1 cellular context compared by ENCODE assay signal in the genomic region with DNA sequence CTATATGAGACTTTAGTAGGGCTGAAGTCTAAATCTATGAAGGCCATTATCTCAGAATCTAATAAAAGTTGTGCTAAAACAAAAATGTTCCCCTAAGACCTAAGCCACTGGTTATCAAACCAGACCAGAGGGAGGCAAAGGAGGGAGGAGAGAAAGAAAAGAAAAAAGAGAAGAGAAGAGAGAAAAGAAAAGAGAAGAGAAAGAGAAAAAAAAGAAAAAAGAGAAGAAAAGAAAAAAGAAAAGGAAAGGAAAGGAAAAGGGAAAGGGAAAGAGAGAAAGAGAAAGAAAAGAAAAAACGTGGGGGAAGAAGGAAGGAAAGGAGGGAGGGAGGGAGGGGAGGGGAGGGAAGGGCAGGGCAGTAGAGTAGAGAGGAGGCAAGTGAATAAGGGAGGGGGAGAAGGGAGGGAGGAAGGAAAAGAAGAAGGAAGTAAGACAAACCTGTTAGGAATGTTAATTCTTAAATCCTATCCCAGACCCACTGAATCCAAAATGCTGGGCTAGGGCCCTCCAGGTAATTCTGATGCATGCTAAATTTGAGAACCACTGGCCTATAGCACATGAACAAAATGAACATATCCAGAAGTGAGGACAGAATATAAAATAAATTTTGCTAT.
TF ChIP-seq lines count a peak whose summit lies in the region.

No MANE protein-coding gene starts in this region.

TF ChIP-seq in WTC11, 78 proteins besides CTCF, POLR2A, EP300 and RAD21:
- TF ChIP-seq, protein P1, sequence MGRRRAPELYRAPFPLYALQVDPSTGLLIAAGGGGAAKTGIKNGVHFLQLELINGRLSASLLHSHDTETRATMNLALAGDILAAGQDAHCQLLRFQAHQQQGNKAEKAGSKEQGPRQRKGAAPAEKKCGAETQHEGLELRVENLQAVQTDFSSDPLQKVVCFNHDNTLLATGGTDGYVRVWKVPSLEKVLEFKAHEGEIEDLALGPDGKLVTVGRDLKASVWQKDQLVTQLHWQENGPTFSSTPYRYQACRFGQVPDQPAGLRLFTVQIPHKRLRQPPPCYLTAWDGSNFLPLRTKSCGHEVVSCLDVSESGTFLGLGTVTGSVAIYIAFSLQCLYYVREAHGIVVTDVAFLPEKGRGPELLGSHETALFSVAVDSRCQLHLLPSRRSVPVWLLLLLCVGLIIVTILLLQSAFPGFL (CRISPR knock-in tag; IDR thresholded peaks at IDR 0.05; ENCODE audit: borderline replicate concordance), result no peak
- TF ChIP-seq, protein P2, sequence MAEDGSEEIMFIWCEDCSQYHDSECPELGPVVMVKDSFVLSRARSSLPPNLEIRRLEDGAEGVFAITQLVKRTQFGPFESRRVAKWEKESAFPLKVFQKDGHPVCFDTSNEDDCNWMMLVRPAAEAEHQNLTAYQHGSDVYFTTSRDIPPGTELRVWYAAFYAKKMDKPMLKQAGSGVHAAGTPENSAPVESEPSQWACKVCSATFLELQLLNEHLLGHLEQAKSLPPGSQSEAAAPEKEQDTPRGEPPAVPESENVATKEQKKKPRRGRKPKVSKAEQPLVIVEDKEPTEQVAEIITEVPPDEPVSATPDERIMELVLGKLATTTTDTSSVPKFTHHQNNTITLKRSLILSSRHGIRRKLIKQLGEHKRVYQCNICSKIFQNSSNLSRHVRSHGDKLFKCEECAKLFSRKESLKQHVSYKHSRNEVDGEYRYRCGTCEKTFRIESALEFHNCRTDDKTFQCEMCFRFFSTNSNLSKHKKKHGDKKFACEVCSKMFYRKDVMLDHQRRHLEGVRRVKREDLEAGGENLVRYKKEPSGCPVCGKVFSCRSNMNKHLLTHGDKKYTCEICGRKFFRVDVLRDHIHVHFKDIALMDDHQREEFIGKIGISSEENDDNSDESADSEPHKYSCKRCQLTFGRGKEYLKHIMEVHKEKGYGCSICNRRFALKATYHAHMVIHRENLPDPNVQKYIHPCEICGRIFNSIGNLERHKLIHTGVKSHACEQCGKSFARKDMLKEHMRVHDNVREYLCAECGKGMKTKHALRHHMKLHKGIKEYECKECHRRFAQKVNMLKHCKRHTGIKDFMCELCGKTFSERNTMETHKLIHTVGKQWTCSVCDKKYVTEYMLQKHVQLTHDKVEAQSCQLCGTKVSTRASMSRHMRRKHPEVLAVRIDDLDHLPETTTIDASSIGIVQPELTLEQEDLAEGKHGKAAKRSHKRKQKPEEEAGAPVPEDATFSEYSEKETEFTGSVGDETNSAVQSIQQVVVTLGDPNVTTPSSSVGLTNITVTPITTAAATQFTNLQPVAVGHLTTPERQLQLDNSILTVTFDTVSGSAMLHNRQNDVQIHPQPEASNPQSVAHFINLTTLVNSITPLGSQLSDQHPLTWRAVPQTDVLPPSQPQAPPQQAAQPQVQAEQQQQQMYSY (CRISPR knock-in tag; IDR thresholded peaks at IDR 0.05), result no peak
- TF ChIP-seq, protein P3, sequence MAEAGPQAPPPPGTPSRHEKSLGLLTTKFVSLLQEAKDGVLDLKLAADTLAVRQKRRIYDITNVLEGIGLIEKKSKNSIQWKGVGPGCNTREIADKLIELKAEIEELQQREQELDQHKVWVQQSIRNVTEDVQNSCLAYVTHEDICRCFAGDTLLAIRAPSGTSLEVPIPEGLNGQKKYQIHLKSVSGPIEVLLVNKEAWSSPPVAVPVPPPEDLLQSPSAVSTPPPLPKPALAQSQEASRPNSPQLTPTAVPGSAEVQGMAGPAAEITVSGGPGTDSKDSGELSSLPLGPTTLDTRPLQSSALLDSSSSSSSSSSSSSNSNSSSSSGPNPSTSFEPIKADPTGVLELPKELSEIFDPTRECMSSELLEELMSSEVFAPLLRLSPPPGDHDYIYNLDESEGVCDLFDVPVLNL (CRISPR knock-in tag; IDR thresholded peaks at IDR 0.05; ENCODE audit: borderline replicate concordance, low read depth), result no peak
- TF ChIP-seq SP1 (CRISPR knock-in tag; conservative IDR thresholded peaks at IDR 0.05), result no peak
